Comparison of ENCODE assay signal across 8 cellular contexts in the genomic region with DNA sequence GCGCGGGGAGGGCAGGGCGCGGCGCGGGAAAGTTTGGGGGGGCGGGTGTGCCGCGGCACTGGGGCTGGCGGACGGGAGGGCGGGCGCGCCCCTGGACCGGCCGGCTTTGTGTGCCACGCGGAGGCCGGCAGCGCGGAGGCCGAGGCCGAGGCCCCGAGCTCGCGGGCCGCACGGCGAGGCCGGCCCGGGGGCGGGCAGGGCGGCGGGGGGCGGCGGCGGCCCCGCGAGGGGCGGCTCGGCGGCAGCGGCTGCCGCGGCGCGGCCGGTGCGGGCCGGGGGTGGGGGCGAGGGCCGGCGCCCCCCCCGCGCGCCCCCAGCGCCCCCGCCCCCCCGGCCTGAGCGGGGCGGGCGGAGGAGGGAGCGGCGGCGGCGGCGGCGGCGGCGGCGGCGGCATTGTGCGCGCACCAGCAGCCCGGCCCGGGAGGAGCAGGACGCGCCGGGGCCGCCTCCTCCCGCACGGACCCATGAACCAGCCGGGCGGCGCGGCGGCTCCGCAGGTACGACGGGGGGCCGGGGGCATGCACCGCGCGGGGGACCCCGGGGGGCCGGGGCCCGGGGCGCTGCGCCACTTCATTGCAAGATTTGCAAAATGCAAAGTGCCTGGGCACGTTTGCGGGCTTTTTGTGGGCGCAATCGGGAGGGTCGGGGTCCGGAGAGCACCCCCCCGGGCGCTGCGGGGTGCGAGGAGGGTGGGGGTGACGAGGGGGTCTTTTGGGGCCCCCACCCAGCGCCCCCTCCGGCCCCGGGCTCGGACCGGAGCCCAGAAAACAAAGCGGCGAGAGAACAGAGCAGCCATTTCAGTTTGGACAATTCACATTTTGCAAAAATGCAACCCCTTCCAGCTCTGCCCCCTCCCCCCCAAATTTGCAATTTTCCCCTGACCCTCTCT. TPM values are rescaled to one million over a fixed set of nuclear protein-coding genes. Genes with fewer than 3 reads are reported as not detected.
DNase-seq lines count a peak whose midpoint lies in the region; ATAC-seq, FAIRE-seq and TF ChIP-seq lines count a peak whose summit lies in the region.

A gene with protein sequence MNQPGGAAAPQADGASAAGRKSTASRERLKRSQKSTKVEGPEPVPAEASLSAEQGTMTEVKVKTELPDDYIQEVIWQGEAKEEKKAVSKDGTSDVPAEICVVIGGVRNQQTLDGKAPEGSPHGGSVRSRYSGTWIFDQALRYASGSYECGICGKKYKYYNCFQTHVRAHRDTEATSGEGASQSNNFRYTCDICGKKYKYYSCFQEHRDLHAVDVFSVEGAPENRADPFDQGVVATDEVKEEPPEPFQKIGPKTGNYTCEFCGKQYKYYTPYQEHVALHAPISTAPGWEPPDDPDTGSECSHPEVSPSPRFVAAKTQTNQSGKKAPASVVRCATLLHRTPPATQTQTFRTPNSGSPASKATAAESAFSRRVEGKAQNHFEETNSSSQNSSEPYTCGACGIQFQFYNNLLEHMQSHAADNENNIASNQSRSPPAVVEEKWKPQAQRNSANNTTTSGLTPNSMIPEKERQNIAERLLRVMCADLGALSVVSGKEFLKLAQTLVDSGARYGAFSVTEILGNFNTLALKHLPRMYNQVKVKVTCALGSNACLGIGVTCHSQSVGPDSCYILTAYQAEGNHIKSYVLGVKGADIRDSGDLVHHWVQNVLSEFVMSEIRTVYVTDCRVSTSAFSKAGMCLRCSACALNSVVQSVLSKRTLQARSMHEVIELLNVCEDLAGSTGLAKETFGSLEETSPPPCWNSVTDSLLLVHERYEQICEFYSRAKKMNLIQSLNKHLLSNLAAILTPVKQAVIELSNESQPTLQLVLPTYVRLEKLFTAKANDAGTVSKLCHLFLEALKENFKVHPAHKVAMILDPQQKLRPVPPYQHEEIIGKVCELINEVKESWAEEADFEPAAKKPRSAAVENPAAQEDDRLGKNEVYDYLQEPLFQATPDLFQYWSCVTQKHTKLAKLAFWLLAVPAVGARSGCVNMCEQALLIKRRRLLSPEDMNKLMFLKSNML (plus strand): TSS at position 393 of the 889 bp plus-strand sequence. CDS start 72 bp downstream, at position 465.

- peak within 1 kb of the TSS; percentile 96 for H2AFZ ChIP-seq in GM23338
- peak within 1 kb of the TSS; percentile 71 for H2AFZ ChIP-seq in keratinocyte (ENCODE audit: control insufficient read depth, low read length)

- BruUV-seq in Caco-2 (replicated peaks; lab: Mats Ljungman, UMichigan) = no TSS peak

- H3K27me3 ChIP-seq in Caco-2 (replicated peaks; ENCODE audit: control insufficient read depth, insufficient read depth, low read length) = no peaks in the 10 kb centered on the region
- peaks cover 15% of the 10 kb centered on the region for H3K27me3 ChIP-seq in GM23338 (ENCODE audit: insufficient read depth)
- no peaks in the 10 kb centered on the region for H3K27me3 ChIP-seq in keratinocyte (ENCODE audit: control insufficient read depth, extremely low read depth, insufficient read depth, low read length)
- peaks cover 0 to 16% (median 0%) of the 10 kb centered on the region in 7 donors for H3K27me3 ChIP-seq in spleen (replicated peaks in 1 of 7)

- CTCF ChIA-PET in Caco-2 (lab: Charles Lee) = no interaction called here

- FAIRE-seq in keratinocyte (lab: Jason Lieb, UNC) = no peak

- H4K20me1 ChIP-seq in GM23338 (replicated peaks; ENCODE audit: insufficient read depth) (0 out of 2 replicates have a peak, but pooled peaks cover 3% of the 10 kb centered on the region), keratinocyte (ENCODE audit: control insufficient read depth, extremely low read depth, insufficient read depth, low read length) (no peaks in the 10 kb centered on the region)

- H3K4me3 ChIP-seq in Caco-2 (ENCODE audit: low read depth, low read length) (peak within 1 kb of the TSS; percentile 76), GM23338 (peak within 1 kb of the TSS; percentile 64), cardiac fibroblast (replicated peaks in 1 of 2; ENCODE audit: low read depth in 2 of 2, low read length in 2 of 2) (peak within 1 kb of the TSS; percentile 63 to 72), keratinocyte (ENCODE audit: control insufficient read depth in 2 of 3, extremely low read depth in 1 of 3, insufficient read depth in 2 of 3, low read depth in 1 of 3, low read length in 3 of 3) (peak within 1 kb of the TSS; percentile 70 to 94 (median 83)), spleen (peak within 1 kb of the TSS; percentile 70 to 96 (median 84))

- H3K4me1 Mint-ChIP-seq in Caco-2 (ENCODE audit: low read depth, unreplicated experiment) = peaks cover 7% of the 10 kb centered on the region
- peaks cover 41% of the 10 kb centered on the region for H3K4me1 Mint-ChIP-seq in GM23338

- H3K4me3 Mint-ChIP-seq in Caco-2 (ENCODE audit: unreplicated experiment) (peak within 1 kb of the TSS; percentile 94), GM23338 (peak within 1 kb of the TSS; percentile 93)

- H3K4me1 ChIP-seq in Caco-2 (no peaks in the 10 kb centered on the region; the same call in 1 of the 2 replicates), GM23338 (ENCODE audit: insufficient read depth) (peaks cover 48% of the 10 kb centered on the region), keratinocyte (ENCODE audit: control insufficient read depth, extremely low read depth, insufficient read depth, low read length) (peaks cover 18% of the 10 kb centered on the region), spleen (peaks cover 4 to 45% (median 25%) of the 10 kb centered on the region in 6 donors)

- TF ChIP-seq CTCF in Caco-2 (IDR thresholded peaks at IDR 0.05; ENCODE audit: insufficient read depth in 1 of 2, low read depth in 1 of 2, low read length in 1 of 2, severe bottlenecking in 1 of 2, unreplicated experiment in 1 of 2) (no peak), GM23338 (conservative IDR thresholded peaks at IDR 0.05; ENCODE audit: low read depth in 2 of 2) (no peak), cardiac fibroblast (IDR thresholded peaks at IDR 0.05; ENCODE audit: low read depth, low read length) (no peak), keratinocyte (optimal IDR thresholded peaks at IDR 0.05 in 1 of 3, IDR thresholded peaks at IDR 0.05 in 1 of 3, conservative IDR thresholded peaks at IDR 0.05 in 1 of 3; ENCODE audit: extremely low read depth in 1 of 3, insufficient read depth in 2 of 3, low read length in 3 of 3) (no peak), spleen (IDR thresholded peaks at IDR 0.05 in 8 of 11, conservative IDR thresholded peaks at IDR 0.05 in 3 of 11) (no peak)

- WGBS in spleen, 5 donors = 0 to 1% (median 1%) methylated on average over 21 to 116 of the region's 117 CpGs

- peaks cover 44% of the 10 kb centered on the region for H3K79me2 ChIP-seq in GM23338 (replicated peaks; ENCODE audit: insufficient read depth)
- H3K79me2 ChIP-seq in keratinocyte (ENCODE audit: control insufficient read depth, insufficient read depth, low read length) = peaks cover 16% of the 10 kb centered on the region

- H3K4me2 ChIP-seq in GM23338 (peak within 1 kb of the TSS; percentile 86), keratinocyte (ENCODE audit: control insufficient read depth, extremely low read depth, insufficient read depth, low read depth, low read length) (peak within 1 kb of the TSS; percentile 70)

- peak in 1 of 2 experiments; percentile 43 for DNase-seq in Caco-2
- DNase-seq in GM23338 (ENCODE audit: low spot score) = peak; percentile 60
- DNase-seq in RPMI8226 = peak; percentile 14
- DNase-seq in cardiac fibroblast (ENCODE audit: low read depth in 2 of 2) = peak; percentile 16 to 44
- no peak for DNase-seq in keratinocyte (ENCODE audit: low read depth, low spot score)
- peak; percentile 83 for DNase-seq in spleen

- H3K36me3 ChIP-seq in Caco-2 (ENCODE audit: control insufficient read depth, insufficient read depth, low read length) = no peaks in the 10 kb centered on the region
- H3K36me3 ChIP-seq in GM23338 (ENCODE audit: insufficient read depth) = no peaks in the 10 kb centered on the region
- no peaks in the 10 kb centered on the region for H3K36me3 ChIP-seq in keratinocyte (ENCODE audit: control insufficient read depth in 2 of 2, extremely low read depth in 1 of 2, insufficient read depth in 2 of 2, low read length in 2 of 2)
- no peaks in the 10 kb centered on the region for H3K36me3 ChIP-seq in spleen

- H3K27ac ChIP-seq in GM23338 (ENCODE audit: low read depth) (peak within 1 kb of the TSS; percentile 24; the same call in 1 of the 2 replicates), keratinocyte (ENCODE audit: control insufficient read depth, insufficient read depth, low read length) (peak within 1 kb of the TSS; percentile 51), spleen (peak within 1 kb of the TSS; percentile 4 to 86 (median 80))

- H3K27me3 Mint-ChIP-seq in Caco-2 (ENCODE audit: insufficient read depth, unreplicated experiment) (peaks cover 19% of the 10 kb centered on the region), GM23338 (ENCODE audit: insufficient read depth, low read depth, poor library complexity) (peaks cover 14% of the 10 kb centered on the region)

- POLR2A ChIA-PET in Caco-2 (lab: Charles Lee) = no interaction called here

- no peaks in the 10 kb centered on the region for H3K9me1 ChIP-seq in keratinocyte (ENCODE audit: control insufficient read depth, extremely low read depth, insufficient read depth, low read length)

- H3K36me3 Mint-ChIP-seq in Caco-2 (ENCODE audit: insufficient read depth, unreplicated experiment) = no peaks in the 10 kb centered on the region
- H3K36me3 Mint-ChIP-seq in GM23338 (ENCODE audit: low read depth) = no peaks in the 10 kb centered on the region

- H3K9me3 ChIP-seq in Caco-2 (no peaks in the 10 kb centered on the region), keratinocyte (ENCODE audit: control insufficient read depth, low read depth, low read length) (no peaks in the 10 kb centered on the region), spleen (no peaks in the 10 kb centered on the region)

- H3K9ac ChIP-seq in keratinocyte (ENCODE audit: control insufficient read depth, extremely low read depth, insufficient read depth, low read length) = peak within 1 kb of the TSS; percentile 77

- H3K27ac Mint-ChIP-seq in Caco-2 (ENCODE audit: unreplicated experiment) (peak within 1 kb of the TSS; percentile 94), GM23338 (peak within 1 kb of the TSS; percentile 95)

- H3K9me3 Mint-ChIP-seq in Caco-2 (ENCODE audit: unreplicated experiment) = no peaks in the 10 kb centered on the region
- no peaks in the 10 kb centered on the region for H3K9me3 Mint-ChIP-seq in GM23338

- intact Hi-C loops in Caco-2 (cut with micrococcal nuclease; ENCODE audit: unreplicated experiment) (loop anchor here (2.0 to 10.0 kb wide), 2 partner anchors 69 to 191 kb away; no protein-coding TSS in a partner anchor), spleen (cut with DNase I; ENCODE audit: low total_unique reads) (no loop called here)

- no peaks in the 10 kb centered on the region for H3F3A ChIP-seq in GM23338 (replicated peaks; ENCODE audit: low read depth)

- H3K9me2 ChIP-seq in GM23338 (ENCODE audit: insufficient read depth) = no peaks in the 10 kb centered on the region

- ATAC-seq in GM23338 (peak; percentile 86), HG03442 (IDR thresholded peaks at IDR 0.05; ENCODE audit: unreplicated experiment) (no peak), HG02763 (IDR thresholded peaks at IDR 0.05; ENCODE audit: unreplicated experiment) (no peak)

- dilution Hi-C loops in keratinocyte (cut with MboI; ENCODE audit: extremely low pct_ligation_motif_present, low sequenced_read_pairs) = no loop called here

- no peak for TF ChIP-seq POLR2A in spleen (IDR thresholded peaks at IDR 0.05)

RNA-seq across cellular contexts. Expression of the gene that starts here (rescaled TPM):
- total RNA-seq in Caco-2 (2022) (1.2 and 1.5 TPM in 2 replicates), spleen (10 to 100 TPM in 4 of 7 donors, 1 to 10 TPM in 3; 5.2 to 14.8 (median 10.9) TPM)
- 19.6 and 22.1 TPM in 2 replicates for total RNA-seq in GM23338 (2014; rRNA removed; shearing (Covaris generic))
- polyA plus RNA-seq in GM23338 (2016; fragmentation: Nextera tagmentation; extraction: Ambion mirVana) (10.3 and 12.1 TPM in 2 replicates), keratinocyte (2.0 to 4.6 TPM (median 2.5 TPM) in 3 replicates), spleen (1 to 10 TPM in 2 of 3 donors, under 1 TPM in 1; 0.58 to 2.4 (median 1.0) TPM)
- 0.26 TPM for polyA plus RNA-seq in keratinocyte (2011; ENCODE audit: low read depth)
- 2.6 and 3.5 TPM in 2 replicates for polyA plus RNA-seq in keratinocyte (2011; cell fraction: cytosol; rRNA removed)
- 8.9 and 9.9 TPM in 2 replicates for polyA plus RNA-seq in keratinocyte (2011; cell fraction: nucleus; rRNA removed)
- polyA plus RNA-seq in keratinocyte (2012; ENCODE audit: low replicate concordance) = 0.27 and 6.8 TPM in 2 replicates
- polyA minus RNA-seq in keratinocyte = 3.9 to 12.1 TPM (median 6.8 TPM) in 3 replicates
- 3.1 TPM for polyA minus RNA-seq in keratinocyte (2011; cell fraction: cytosol; rRNA and poly(A)+ RNA removed)
- polyA minus RNA-seq in keratinocyte (2011; cell fraction: nucleus; rRNA and poly(A)+ RNA removed) = 8.0 and 11.7 TPM in 2 replicates

Comparison
In these comparisons a context has a peak if more than half of its experiments do, and no peak if none do; other contexts are left out.
1. H3K27ac ChIP-seq: peak in every context shown above with its lines; median percentile 80 in spleen; 51 in keratinocyte; 24 in GM23338.